ENCODE assay signal across 10 cellular contexts in the genomic region with DNA sequence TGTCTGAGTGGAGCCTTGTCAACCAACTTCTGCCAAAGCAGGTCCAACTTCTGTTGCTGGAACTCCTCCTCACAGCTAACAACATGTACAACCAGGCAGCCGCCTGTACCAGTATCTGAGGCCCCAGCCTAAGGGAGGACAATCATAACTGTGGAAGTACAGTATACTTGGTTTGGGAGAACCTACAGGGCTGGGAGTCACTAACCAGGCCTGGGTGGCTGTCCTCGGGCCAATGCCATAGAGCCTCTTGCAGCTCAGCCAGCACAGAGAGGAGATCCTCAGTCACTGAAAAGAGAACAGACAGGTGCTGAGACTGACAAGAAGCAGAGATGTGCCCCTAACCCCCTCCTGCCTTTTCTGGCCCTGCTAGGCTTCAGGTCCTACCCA. TPM values are rescaled to one million over a fixed set of nuclear protein-coding genes. Genes with fewer than 3 reads are reported as not detected.
A peak's percentile ranks its signal among the peaks of the same experiment; 100 is the strongest.
DNase-seq lines count a peak whose midpoint lies in the region; ATAC-seq and TF ChIP-seq lines count a peak whose summit lies in the region.
"Had no signal": no experiment of that assay in that cellular context is flagged by ENCODE, and none has a peak within 500 bp of the region (broad histone marks: within the 10 kb centered on the region; RNA-seq: fewer than 3 reads in every experiment).

No MANE protein-coding gene starts in this region.

- peak overlapping the region; percentile 79 for H3K27ac ChIP-seq in CD4-positive, alpha-beta memory T cell (ENCODE audit: low read depth, low read length)
- peak overlapping the region in 42 of 59 donors; percentile 2 to 89 (median 84) for H3K27ac ChIP-seq in dorsolateral prefrontal cortex

- H3K36me3 ChIP-seq in CD4-positive, alpha-beta memory T cell (ENCODE audit: insufficient read depth, low read length): peaks cover 40% of the 10 kb centered on the region
- H3K36me3 ChIP-seq in MG63: peaks cover 6% of the 10 kb centered on the region

- H3K4me1 Mint-ChIP-seq in CD4-positive, alpha-beta memory T cell: peaks cover 13 to 45% (median 28%) of the 10 kb centered on the region in 4 donors
- peaks cover 26% of the 10 kb centered on the region for H3K4me1 Mint-ChIP-seq in neural crest cell

- POLR2A ChIA-PET in CD4-positive, alpha-beta memory T cell (lab: Charles Lee; ENCODE audit: partially characterized antibody): interaction anchor here (0.7 to 22.1 kb wide), 6 partner anchors 4 to 103 kb away, joined by 3 to 629 read pairs (median 192); partner anchors contain the start of genes DALRD3, IMPDH2, NDUFAF3 and P4HTM

- no peaks in the 10 kb centered on the region for H3K9me3 ChIP-seq in CD4-positive, alpha-beta memory T cell (ENCODE audit: control insufficient read depth in 1 of 2, low read length in 2 of 2)
- H3K9me3 ChIP-seq in MG63: no peaks in the 10 kb centered on the region

- H3K4me1 ChIP-seq in CD4-positive, alpha-beta memory T cell (ENCODE audit: insufficient read depth, low read length): peaks cover 35% of the 10 kb centered on the region

- no peaks in the 10 kb centered on the region for H3K27me3 ChIP-seq in CD4-positive, alpha-beta memory T cell (ENCODE audit: insufficient read depth, low read length)
- H3K27me3 ChIP-seq in MG63: no peaks in the 10 kb centered on the region
- no peaks in the 10 kb centered on the region for H3K27me3 ChIP-seq in dorsolateral prefrontal cortex

- no peaks in the 10 kb centered on the region for H3K27me3 Mint-ChIP-seq in CD4-positive, alpha-beta memory T cell
- peaks cover 6% of the 10 kb centered on the region for H3K27me3 Mint-ChIP-seq in neural crest cell (ENCODE audit: low read depth)

- H3K36me3 Mint-ChIP-seq in CD4-positive, alpha-beta memory T cell: peaks cover 0 to 45% of the 10 kb centered on the region in 2 donors
- peaks cover 11% of the 10 kb centered on the region for H3K36me3 Mint-ChIP-seq in neural crest cell (ENCODE audit: low read depth)

- peak overlapping the region; percentile 76 to 98 (median 90) for H3K4me3 Mint-ChIP-seq in CD4-positive, alpha-beta memory T cell
- peak overlapping the region; percentile 90 for H3K4me3 Mint-ChIP-seq in neural crest cell

- peak overlapping the region; percentile 61 to 93 (median 83) for H3K27ac Mint-ChIP-seq in CD4-positive, alpha-beta memory T cell
- H3K27ac Mint-ChIP-seq in neural crest cell (ENCODE audit: unreplicated experiment): no peak overlapping the region

- DNase-seq in CD4-positive, alpha-beta memory T cell: no peak
- DNase-seq in MG63: no peak
- DNase-seq in dorsolateral prefrontal cortex: no peak
- no peak for DNase-seq in neural crest cell (ENCODE audit: low read depth, low spot score)
- DNase-seq in kidney glomerular epithelial cell (lab: John Stamatoyannopoulos, UW): no peak
- DNase-seq in NCI-H774 (lab: John Stamatoyannopoulos, UW): no peak
- DNase-seq: effector CD8-positive, alpha-beta T cell; NCI-H2171 had no signal

- no peak for TF ChIP-seq CTCF in dorsolateral prefrontal cortex (IDR thresholded peaks at IDR 0.05 in 54 of 56, conservative IDR thresholded peaks at IDR 0.05 in 2 of 56; ENCODE audit: low read depth in 1 of 56, partially characterized antibody in 56 of 56)
- no peak for TF ChIP-seq CTCF in neural crest cell (conservative IDR thresholded peaks at IDR 0.05)

- intact Hi-C loops in CD4-positive, alpha-beta memory T cell (cut with micrococcal nuclease): no loop called here
- intact Hi-C loops in dorsolateral prefrontal cortex (cut with DNase I): loop anchor here in 1 of 2 donors (5.0 kb wide), 1 partner anchor 75 kb away; the partner anchor contains the start of gene QRICH1

- ATAC-seq in GM18505 (IDR thresholded peaks at IDR 0.05; ENCODE audit: unreplicated experiment) (no peak), GM19452 (IDR thresholded peaks at IDR 0.05; ENCODE audit: unreplicated experiment) (no peak)

- peak overlapping the region; percentile 61 to 89 for H3K4me3 ChIP-seq in CD4-positive, alpha-beta memory T cell (ENCODE audit: low read length in 2 of 2)
- H3K4me3 ChIP-seq in MG63 (peak overlapping the region; percentile 86), dorsolateral prefrontal cortex (peak overlapping the region in 56 of 59 donors; percentile 68 to 98 (median 89))

- peaks cover 0 to 1% (median 0%) of the 10 kb centered on the region in 8 donors for H3K9me3 Mint-ChIP-seq in CD4-positive, alpha-beta memory T cell
- H3K9me3 Mint-ChIP-seq in neural crest cell: no peaks in the 10 kb centered on the region

- CTCF ChIA-PET in CD4-positive, alpha-beta memory T cell (lab: Charles Lee; ENCODE audit: partially characterized antibody): interaction anchor here (1.5 to 15.4 kb wide), 3 partner anchors 8 to 28 kb away, joined by 4 to 216 read pairs (median 173); partner anchors contain the start of genes IMPDH2, P4HTM and WDR6

- TF ChIP-seq POLR2A in GM18505 (IDR thresholded peaks at IDR 0.05; ENCODE audit: borderline replicate concordance, extremely low read depth, insufficient read depth, insufficient read length): no peak

RNA-seq across cellular contexts. Expression of gene DALRD3, which starts 1.2 kb away (rescaled TPM):
- total RNA-seq in CD4-positive, alpha-beta memory T cell: 10 to 100 TPM; 31.2 to 32.8 TPM
- polyA plus RNA-seq in CD4-positive, alpha-beta memory T cell: 10 to 100 TPM; 32.2 to 41.3 TPM
- 15.9 and 18.6 TPM in 2 replicates for total RNA-seq in MG63 (2014; rRNA removed; shearing (Covaris generic); ENCODE audit: low replicate concordance)
- total RNA-seq in dorsolateral prefrontal cortex: 10 to 100 TPM; 12.8 to 34.8 (median 24.4) TPM
- 28.2 and 28.7 TPM in 2 replicates for total RNA-seq in neural crest cell

RNA-seq across cellular contexts. Expression of gene NDUFAF3, which starts 4.7 kb away (rescaled TPM):
- total RNA-seq in CD4-positive, alpha-beta memory T cell: 10 to 100 TPM; 77.9 to 85.7 TPM
- polyA plus RNA-seq in CD4-positive, alpha-beta memory T cell: 100 to 1,000 TPM; 145 to 169 TPM
- total RNA-seq in MG63 (2014; rRNA removed; shearing (Covaris generic); ENCODE audit: low replicate concordance): 37.8 and 91.3 TPM in 2 replicates
- total RNA-seq in dorsolateral prefrontal cortex (100 to 1,000 TPM in 8 of 120 experiments, 10 to 100 TPM in 112; 57.3 to 129 (median 81.1) TPM), neural crest cell (69.5 and 70.9 TPM in 2 replicates)

RNA-seq across cellular contexts. Expression of gene WDR6, which starts 10.0 kb away (rescaled TPM):
- 100 to 1,000 TPM; 287 to 295 TPM for total RNA-seq in CD4-positive, alpha-beta memory T cell
- polyA plus RNA-seq in CD4-positive, alpha-beta memory T cell: 100 to 1,000 TPM; 105 to 143 TPM
- 72.7 and 77.2 TPM in 2 replicates for total RNA-seq in MG63 (2014; rRNA removed; shearing (Covaris generic); ENCODE audit: low replicate concordance)
- total RNA-seq in dorsolateral prefrontal cortex (100 to 1,000 TPM in 89 of 120 experiments, 10 to 100 TPM in 31; 60.3 to 190 (median 117) TPM), neural crest cell (284 and 294 TPM in 2 replicates)

RNA-seq across cellular contexts. Expression of gene IMPDH2, which starts 12.0 kb away (rescaled TPM):
- total RNA-seq in CD4-positive, alpha-beta memory T cell: 10 to 100 TPM; 87.5 to 89.6 TPM
- polyA plus RNA-seq in CD4-positive, alpha-beta memory T cell: 10 to 100 TPM; 82.9 to 87.5 TPM
- 304 and 356 TPM in 2 replicates for total RNA-seq in MG63 (2014; rRNA removed; shearing (Covaris generic); ENCODE audit: low replicate concordance)
- total RNA-seq in dorsolateral prefrontal cortex (10 to 100 TPM; 36.9 to 82.7 (median 56.0) TPM), neural crest cell (259 and 261 TPM in 2 replicates)

RNA-seq across cellular contexts. Expression of gene P4HTM, which starts 27.2 kb away (rescaled TPM):
- 10 to 100 TPM; 79.3 to 87.3 TPM for total RNA-seq in CD4-positive, alpha-beta memory T cell
- 10 to 100 TPM; 29.7 to 32.8 TPM for polyA plus RNA-seq in CD4-positive, alpha-beta memory T cell
- total RNA-seq in MG63 (2014; rRNA removed; shearing (Covaris generic); ENCODE audit: low replicate concordance): not detected in 2 replicates
- total RNA-seq in dorsolateral prefrontal cortex (100 to 1,000 TPM in 117 of 120 experiments, 10 to 100 TPM in 3; 91.4 to 175 (median 129) TPM), neural crest cell (29.1 and 31.4 TPM in 2 replicates)
